ENCODE assay signal across 8 cellular contexts in the genomic region with DNA sequence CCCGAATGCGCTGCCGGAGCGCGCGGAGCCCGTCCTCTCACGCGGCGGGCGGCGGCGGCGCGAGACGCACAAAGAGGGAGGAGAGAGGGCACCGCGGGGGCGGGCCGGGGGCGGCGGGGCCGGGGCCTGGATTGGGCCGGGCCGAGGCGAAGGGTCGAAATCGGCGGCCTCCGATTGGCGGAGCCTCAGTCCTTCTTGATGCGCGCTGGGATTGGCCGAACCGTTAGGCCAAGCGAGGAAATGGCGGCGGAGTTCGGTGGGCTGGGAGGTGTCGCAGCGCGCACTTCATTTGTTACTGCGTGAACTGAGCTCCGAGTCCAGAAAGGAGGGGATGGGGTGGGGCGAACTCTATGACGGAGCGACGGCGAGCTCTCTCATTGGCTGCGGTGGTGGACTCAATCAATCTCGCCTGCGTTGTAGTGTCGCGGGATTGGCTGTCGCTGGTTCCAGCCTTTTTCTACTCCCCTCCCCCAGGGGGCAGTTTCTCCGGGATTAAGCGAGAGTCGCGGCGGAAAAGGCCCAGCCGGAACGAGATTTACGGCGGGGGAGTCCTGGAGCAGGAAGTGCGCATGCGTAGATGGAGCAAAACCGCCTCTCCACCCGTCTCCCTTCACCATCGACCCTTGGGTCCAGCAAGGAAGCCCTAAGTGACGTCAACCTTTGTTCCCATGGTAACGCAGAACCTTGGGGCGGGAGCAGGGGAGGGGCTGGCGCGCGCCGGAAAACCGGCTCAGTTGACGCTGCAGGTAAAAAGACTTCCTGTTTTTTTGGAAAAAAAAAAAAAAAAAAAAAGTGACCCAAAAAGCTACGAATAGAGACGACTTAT. TPM values are rescaled to one million over a fixed set of nuclear protein-coding genes. Genes with fewer than 3 reads are reported as not detected.
DNase-seq lines count a peak whose midpoint lies in the region; TF ChIP-seq lines count a peak whose summit lies in the region.

A gene with protein sequence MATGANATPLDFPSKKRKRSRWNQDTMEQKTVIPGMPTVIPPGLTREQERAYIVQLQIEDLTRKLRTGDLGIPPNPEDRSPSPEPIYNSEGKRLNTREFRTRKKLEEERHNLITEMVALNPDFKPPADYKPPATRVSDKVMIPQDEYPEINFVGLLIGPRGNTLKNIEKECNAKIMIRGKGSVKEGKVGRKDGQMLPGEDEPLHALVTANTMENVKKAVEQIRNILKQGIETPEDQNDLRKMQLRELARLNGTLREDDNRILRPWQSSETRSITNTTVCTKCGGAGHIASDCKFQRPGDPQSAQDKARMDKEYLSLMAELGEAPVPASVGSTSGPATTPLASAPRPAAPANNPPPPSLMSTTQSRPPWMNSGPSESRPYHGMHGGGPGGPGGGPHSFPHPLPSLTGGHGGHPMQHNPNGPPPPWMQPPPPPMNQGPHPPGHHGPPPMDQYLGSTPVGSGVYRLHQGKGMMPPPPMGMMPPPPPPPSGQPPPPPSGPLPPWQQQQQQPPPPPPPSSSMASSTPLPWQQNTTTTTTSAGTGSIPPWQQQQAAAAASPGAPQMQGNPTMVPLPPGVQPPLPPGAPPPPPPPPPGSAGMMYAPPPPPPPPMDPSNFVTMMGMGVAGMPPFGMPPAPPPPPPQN (minus strand): TSS at position 70 of the 826 bp plus-strand sequence. CDS start 150 bp downstream, outside the sequence.

- H3K4me3 ChIP-seq in NB4 (ENCODE audit: low read depth, low read length) (peak within 1 kb of the TSS; percentile 91), SK-N-MC (peak within 1 kb of the TSS; percentile 96)

- peaks cover 8% of the 10 kb centered on the region for H3K27me3 Mint-ChIP-seq in HFFc6 (ENCODE audit: insufficient read depth)
- no peaks in the 10 kb centered on the region for H3K27me3 Mint-ChIP-seq in activated naive CD4-positive, alpha-beta T cell treated with anti-CD3 and anti-CD28 coated beads, Interleukin-2, amount 50 U/mL, for 24 hours

- peak; percentile 81 for TF ChIP-seq POLR2A in NB4 (IDR thresholded peaks at IDR 0.05; ENCODE audit: extremely low read depth, insufficient read length)

- H3K36me3 Mint-ChIP-seq in HFFc6 (ENCODE audit: low read depth): peaks cover 32% of the 10 kb centered on the region
- H3K36me3 Mint-ChIP-seq in activated naive CD4-positive, alpha-beta T cell treated with anti-CD3 and anti-CD28 coated beads, Interleukin-2, amount 50 U/mL, for 24 hours: peaks cover 24% of the 10 kb centered on the region

- H3K9me3 Mint-ChIP-seq in HFFc6: no peaks in the 10 kb centered on the region
- H3K9me3 Mint-ChIP-seq in activated naive CD4-positive, alpha-beta T cell treated with anti-CD3 and anti-CD28 coated beads, Interleukin-2, amount 50 U/mL, for 24 hours: no peaks in the 10 kb centered on the region

- peak within 1 kb of the TSS; percentile 99 for H3K9ac ChIP-seq in SK-N-MC (ENCODE audit: insufficient read length)

- H3K27ac ChIP-seq in SK-N-MC: peak within 1 kb of the TSS; percentile 97

- DNase-seq in GM04504 (ENCODE audit: low read depth) (peak; percentile 100), HFFc6 (peak; percentile 100), NB4 (ENCODE audit: low read depth) (peak; percentile 100), SK-N-MC (ENCODE audit: low read depth, low spot score) (peak; percentile 99), germinal center (ENCODE audit: low spot score) (peak; percentile 96), non-pigmented ciliary epithelial cell (ENCODE audit: low read depth) (peak; percentile 98), superior temporal gyrus (ENCODE audit: extremely low spot score) (peak; percentile 100)

- no peaks in the 10 kb centered on the region for H3K9me3 ChIP-seq in SK-N-MC (ENCODE audit: low read depth, low read length)

- peaks cover 35% of the 10 kb centered on the region for H3K4me1 Mint-ChIP-seq in HFFc6 (ENCODE audit: low read depth)
- peaks cover 61% of the 10 kb centered on the region for H3K4me1 Mint-ChIP-seq in activated naive CD4-positive, alpha-beta T cell treated with anti-CD3 and anti-CD28 coated beads, Interleukin-2, amount 50 U/mL, for 24 hours

- H3K4me3 Mint-ChIP-seq in HFFc6: peak within 1 kb of the TSS; percentile 99
- peak within 1 kb of the TSS; percentile 95 for H3K4me3 Mint-ChIP-seq in activated naive CD4-positive, alpha-beta T cell treated with anti-CD3 and anti-CD28 coated beads, Interleukin-2, amount 50 U/mL, for 24 hours

- peaks cover 39% of the 10 kb centered on the region for H3K36me3 ChIP-seq in SK-N-MC (ENCODE audit: insufficient read depth, low read length)

- TF ChIP-seq CTCF in HFFc6 (IDR thresholded peaks at IDR 0.05): no peak
- no peak for TF ChIP-seq CTCF in NB4 (IDR thresholded peaks at IDR 0.05; ENCODE audit: low read depth, low read length)

- peak within 1 kb of the TSS; percentile 98 for H3K27ac Mint-ChIP-seq in HFFc6
- H3K27ac Mint-ChIP-seq in activated naive CD4-positive, alpha-beta T cell treated with anti-CD3 and anti-CD28 coated beads, Interleukin-2, amount 50 U/mL, for 24 hours: peak within 1 kb of the TSS; percentile 99

RNA-seq across cellular contexts. Expression of the gene that starts here (rescaled TPM):
- total RNA-seq in HFFc6 (2021; fragmentation: NEBNext Ultra II Directional; extraction: Animal tissue kit (Norgen Biotek cat#: 25700)): 100 to 1,000 TPM; 195 to 244 (median 208) TPM

Comparison
In these comparisons a context has a peak if more than half of its experiments do, and no peak if none do; other contexts are left out.
1. Peak in every context shown above with its lines: DNase-seq, H3K4me3 ChIP-seq and H3K27ac ChIP-seq.